In genomic region chr7:151745090-151745638, GRCh38 we compare ENCODE assay signal across 1 cellular context.
TF ChIP-seq lines count a peak whose summit lies in the region.

No MANE protein-coding gene starts in this region.

TF ChIP-seq in HepG2, 621 proteins besides CTCF, POLR2A, EP300 and RAD21 (continued from another document and continues in another):
- TF ChIP-seq NFATC3 (CRISPR knock-in tag; IDR thresholded peaks at IDR 0.05) (no peak), MAF1 (CRISPR knock-in tag; IDR thresholded peaks at IDR 0.05; ENCODE audit: borderline replicate concordance) (no peak; the same call in 1 of the 2 replicates), ZNF34 (CRISPR knock-in tag; IDR thresholded peaks at IDR 0.05; ENCODE audit: borderline replicate concordance) (peak; percentile 77; the same call in 1 of the 2 replicates), ZNF44 (CRISPR knock-in tag; IDR thresholded peaks at IDR 0.05) (0 out of 2 replicates have a peak, but pooled peaks have one; percentile 66), ZBTB46 (CRISPR knock-in tag; IDR thresholded peaks at IDR 0.05; ENCODE audit: borderline replicate concordance) (no peak), REL (CRISPR knock-in tag; conservative IDR thresholded peaks at IDR 0.05) (peak; percentile 73; the same call in 1 of the 2 replicates), RFX1 (IDR thresholded peaks at IDR 0.05) (no peak), GABPB1 (CRISPR knock-in tag; IDR thresholded peaks at IDR 0.05) (peak; percentile 66), ZNF33A (CRISPR knock-in tag; IDR thresholded peaks at IDR 0.05; ENCODE audit: borderline replicate concordance) (0 out of 2 replicates have a peak, but pooled peaks have one; percentile 13), HOXA9 (CRISPR knock-in tag; IDR thresholded peaks at IDR 0.05; ENCODE audit: borderline replicate concordance) (peak; percentile 49; the same call in 1 of the 2 replicates), ZNF143 (CRISPR knock-in tag; IDR thresholded peaks at IDR 0.05) (no peak), ZNF83 (CRISPR knock-in tag; IDR thresholded peaks at IDR 0.05; ENCODE audit: borderline replicate concordance) (peak; percentile 60; the same call in 1 of the 2 replicates), ZNF644 (CRISPR knock-in tag; IDR thresholded peaks at IDR 0.05; ENCODE audit: low read depth) (peak; percentile 62), ZNF691 (CRISPR knock-in tag; IDR thresholded peaks at IDR 0.05; ENCODE audit: borderline replicate concordance, low read depth) (peak; percentile 94; the same call in 1 of the 2 replicates), HNRNPH1 (optimal IDR thresholded peaks at IDR 0.05; ENCODE audit: low read depth, low read length) (no peak), ZNF232 (CRISPR knock-in tag; IDR thresholded peaks at IDR 0.05; ENCODE audit: borderline replicate concordance) (no peak; the same call in 1 of the 2 replicates), ZNF788 (CRISPR knock-in tag; IDR thresholded peaks at IDR 0.05; ENCODE audit: borderline replicate concordance) (peak; percentile 98), CSRNP1 (CRISPR knock-in tag; IDR thresholded peaks at IDR 0.05) (0 out of 2 replicates have a peak, but pooled peaks have one; percentile 53), XRCC5 (optimal IDR thresholded peaks at IDR 0.05; ENCODE audit: low read length) (no peak), MEIS1 (CRISPR knock-in tag; IDR thresholded peaks at IDR 0.05; ENCODE audit: borderline replicate concordance) (0 out of 2 replicates have a peak, but pooled peaks have one; percentile 49), ADNP (CRISPR knock-in tag; IDR thresholded peaks at IDR 0.05) (no peak), CREB3 (CRISPR knock-in tag; IDR thresholded peaks at IDR 0.05) (no peak), ZNF782 (CRISPR knock-in tag; IDR thresholded peaks at IDR 0.05; ENCODE audit: borderline replicate concordance) (peak; percentile 39; the same call in 1 of the 2 replicates), HIVEP1 (CRISPR knock-in tag; IDR thresholded peaks at IDR 0.05) (peak; percentile 85), SPEN (CRISPR knock-in tag; IDR thresholded peaks at IDR 0.05; ENCODE audit: low read depth) (peak; percentile 71), GABPA (IDR thresholded peaks at IDR 0.05; ENCODE audit: low read depth, low read length) (no peak), GABPA (CRISPR knock-in tag; IDR thresholded peaks at IDR 0.05; ENCODE audit: low read depth) (0 out of 2 replicates have a peak, but pooled peaks have one; percentile 16), ZNF740 (CRISPR knock-in tag; IDR thresholded peaks at IDR 0.05) (peak; percentile 31; the same call in 1 of the 2 replicates), THAP7 (CRISPR knock-in tag; IDR thresholded peaks at IDR 0.05) (peak; percentile 58; the same call in 1 of the 2 replicates), ZNF597 (CRISPR knock-in tag; IDR thresholded peaks at IDR 0.05) (no peak), ZNF501 (CRISPR knock-in tag; IDR thresholded peaks at IDR 0.05) (peak; percentile 55), ZNF776 (CRISPR knock-in tag; IDR thresholded peaks at IDR 0.05) (peak; percentile 40; the same call in 1 of the 2 replicates), U2AF2 (IDR thresholded peaks at IDR 0.05; ENCODE audit: low read depth, low read length) (no peak), BCL6 (CRISPR knock-in tag; IDR thresholded peaks at IDR 0.05) (peak; percentile 100), PAWR (CRISPR knock-in tag; IDR thresholded peaks at IDR 0.05; ENCODE audit: borderline replicate concordance) (no peak)
- TF ChIP-seq, protein P1, sequence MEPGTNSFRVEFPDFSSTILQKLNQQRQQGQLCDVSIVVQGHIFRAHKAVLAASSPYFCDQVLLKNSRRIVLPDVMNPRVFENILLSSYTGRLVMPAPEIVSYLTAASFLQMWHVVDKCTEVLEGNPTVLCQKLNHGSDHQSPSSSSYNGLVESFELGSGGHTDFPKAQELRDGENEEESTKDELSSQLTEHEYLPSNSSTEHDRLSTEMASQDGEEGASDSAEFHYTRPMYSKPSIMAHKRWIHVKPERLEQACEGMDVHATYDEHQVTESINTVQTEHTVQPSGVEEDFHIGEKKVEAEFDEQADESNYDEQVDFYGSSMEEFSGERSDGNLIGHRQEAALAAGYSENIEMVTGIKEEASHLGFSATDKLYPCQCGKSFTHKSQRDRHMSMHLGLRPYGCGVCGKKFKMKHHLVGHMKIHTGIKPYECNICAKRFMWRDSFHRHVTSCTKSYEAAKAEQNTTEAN (CRISPR knock-in tag; conservative IDR thresholded peaks at IDR 0.05), result peak; percentile 80; the same call in 1 of the 2 replicates
- TF ChIP-seq, protein P2, sequence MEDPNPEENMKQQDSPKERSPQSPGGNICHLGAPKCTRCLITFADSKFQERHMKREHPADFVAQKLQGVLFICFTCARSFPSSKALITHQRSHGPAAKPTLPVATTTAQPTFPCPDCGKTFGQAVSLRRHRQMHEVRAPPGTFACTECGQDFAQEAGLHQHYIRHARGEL (CRISPR knock-in tag; IDR thresholded peaks at IDR 0.05), result 0 out of 2 replicates have a peak, but pooled peaks have one; percentile 19
- TF ChIP-seq, protein P3, sequence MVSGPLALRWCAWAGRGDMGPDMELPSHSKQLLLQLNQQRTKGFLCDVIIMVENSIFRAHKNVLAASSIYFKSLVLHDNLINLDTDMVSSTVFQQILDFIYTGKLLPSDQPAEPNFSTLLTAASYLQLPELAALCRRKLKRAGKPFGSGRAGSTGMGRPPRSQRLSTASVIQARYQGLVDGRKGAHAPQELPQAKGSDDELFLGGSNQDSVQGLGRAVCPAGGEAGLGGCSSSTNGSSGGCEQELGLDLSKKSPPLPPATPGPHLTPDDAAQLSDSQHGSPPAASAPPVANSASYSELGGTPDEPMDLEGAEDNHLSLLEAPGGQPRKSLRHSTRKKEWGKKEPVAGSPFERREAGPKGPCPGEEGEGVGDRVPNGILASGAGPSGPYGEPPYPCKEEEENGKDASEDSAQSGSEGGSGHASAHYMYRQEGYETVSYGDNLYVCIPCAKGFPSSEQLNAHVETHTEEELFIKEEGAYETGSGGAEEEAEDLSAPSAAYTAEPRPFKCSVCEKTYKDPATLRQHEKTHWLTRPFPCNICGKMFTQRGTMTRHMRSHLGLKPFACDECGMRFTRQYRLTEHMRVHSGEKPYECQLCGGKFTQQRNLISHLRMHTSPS (CRISPR knock-in tag; IDR thresholded peaks at IDR 0.05; ENCODE audit: low read depth), result peak; percentile 92; the same call in 1 of the 2 replicates
- TF ChIP-seq, protein P4, sequence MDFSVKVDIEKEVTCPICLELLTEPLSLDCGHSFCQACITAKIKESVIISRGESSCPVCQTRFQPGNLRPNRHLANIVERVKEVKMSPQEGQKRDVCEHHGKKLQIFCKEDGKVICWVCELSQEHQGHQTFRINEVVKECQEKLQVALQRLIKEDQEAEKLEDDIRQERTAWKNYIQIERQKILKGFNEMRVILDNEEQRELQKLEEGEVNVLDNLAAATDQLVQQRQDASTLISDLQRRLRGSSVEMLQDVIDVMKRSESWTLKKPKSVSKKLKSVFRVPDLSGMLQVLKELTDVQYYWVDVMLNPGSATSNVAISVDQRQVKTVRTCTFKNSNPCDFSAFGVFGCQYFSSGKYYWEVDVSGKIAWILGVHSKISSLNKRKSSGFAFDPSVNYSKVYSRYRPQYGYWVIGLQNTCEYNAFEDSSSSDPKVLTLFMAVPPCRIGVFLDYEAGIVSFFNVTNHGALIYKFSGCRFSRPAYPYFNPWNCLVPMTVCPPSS (IDR thresholded peaks at IDR 0.05), result no peak
- TF ChIP-seq, protein P5, sequence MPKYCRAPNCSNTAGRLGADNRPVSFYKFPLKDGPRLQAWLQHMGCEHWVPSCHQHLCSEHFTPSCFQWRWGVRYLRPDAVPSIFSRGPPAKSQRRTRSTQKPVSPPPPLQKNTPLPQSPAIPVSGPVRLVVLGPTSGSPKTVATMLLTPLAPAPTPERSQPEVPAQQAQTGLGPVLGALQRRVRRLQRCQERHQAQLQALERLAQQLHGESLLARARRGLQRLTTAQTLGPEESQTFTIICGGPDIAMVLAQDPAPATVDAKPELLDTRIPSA (CRISPR knock-in tag; IDR thresholded peaks at IDR 0.05; ENCODE audit: borderline replicate concordance), result no peak
- TF ChIP-seq, protein P6, sequence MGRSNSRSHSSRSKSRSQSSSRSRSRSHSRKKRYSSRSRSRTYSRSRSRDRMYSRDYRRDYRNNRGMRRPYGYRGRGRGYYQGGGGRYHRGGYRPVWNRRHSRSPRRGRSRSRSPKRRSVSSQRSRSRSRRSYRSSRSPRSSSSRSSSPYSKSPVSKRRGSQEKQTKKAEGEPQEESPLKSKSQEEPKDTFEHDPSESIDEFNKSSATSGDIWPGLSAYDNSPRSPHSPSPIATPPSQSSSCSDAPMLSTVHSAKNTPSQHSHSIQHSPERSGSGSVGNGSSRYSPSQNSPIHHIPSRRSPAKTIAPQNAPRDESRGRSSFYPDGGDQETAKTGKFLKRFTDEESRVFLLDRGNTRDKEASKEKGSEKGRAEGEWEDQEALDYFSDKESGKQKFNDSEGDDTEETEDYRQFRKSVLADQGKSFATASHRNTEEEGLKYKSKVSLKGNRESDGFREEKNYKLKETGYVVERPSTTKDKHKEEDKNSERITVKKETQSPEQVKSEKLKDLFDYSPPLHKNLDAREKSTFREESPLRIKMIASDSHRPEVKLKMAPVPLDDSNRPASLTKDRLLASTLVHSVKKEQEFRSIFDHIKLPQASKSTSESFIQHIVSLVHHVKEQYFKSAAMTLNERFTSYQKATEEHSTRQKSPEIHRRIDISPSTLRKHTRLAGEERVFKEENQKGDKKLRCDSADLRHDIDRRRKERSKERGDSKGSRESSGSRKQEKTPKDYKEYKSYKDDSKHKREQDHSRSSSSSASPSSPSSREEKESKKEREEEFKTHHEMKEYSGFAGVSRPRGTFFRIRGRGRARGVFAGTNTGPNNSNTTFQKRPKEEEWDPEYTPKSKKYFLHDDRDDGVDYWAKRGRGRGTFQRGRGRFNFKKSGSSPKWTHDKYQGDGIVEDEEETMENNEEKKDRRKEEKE (IDR thresholded peaks at IDR 0.05), result no peak
